ENCODE assay signal across 18 cellular contexts in the genomic region with DNA sequence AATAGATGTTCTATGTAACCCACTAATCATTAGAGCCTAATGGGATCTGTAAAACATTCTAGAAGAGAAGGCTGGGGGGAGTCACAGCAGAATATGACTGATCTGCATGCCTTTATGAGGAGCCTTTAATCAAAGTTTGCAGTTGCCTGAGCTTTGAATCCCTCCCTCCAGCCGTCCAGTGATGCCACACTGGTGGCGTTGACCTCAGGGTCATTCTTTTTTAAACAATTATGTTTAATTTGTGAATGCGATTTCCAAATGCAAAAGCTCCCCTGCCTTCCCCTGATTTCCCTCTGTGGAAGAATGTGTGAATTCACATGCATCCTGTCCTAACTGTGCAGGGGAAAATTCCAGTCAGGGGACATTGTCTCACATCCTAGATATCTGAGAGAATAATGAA.
DNase-seq lines count a peak whose midpoint lies in the region; ATAC-seq and TF ChIP-seq lines count a peak whose summit lies in the region.
"Had no signal": no experiment of that assay in that cellular context is flagged by ENCODE, and none has a peak within 500 bp of the region (broad histone marks: within the 10 kb centered on the region; RNA-seq: fewer than 3 reads in every experiment).

No MANE protein-coding gene starts in this region.

- CTCF ChIA-PET in CD4-positive, alpha-beta T cell (lab: Charles Lee), result no interaction called here

- no peak overlapping the region for H3K9ac ChIP-seq in neuronal stem cell (ENCODE audit: low read depth, low read length, poor library complexity)
- H3K9ac ChIP-seq: BLaER1 treated with 17β-estradiol and CSF1 and Interleukin-3, amounts not matched to agents 10 nM and 100 nM had no signal

- intact Hi-C loops in CD4-positive, alpha-beta T cell (cut with DNase I, micrococcal nuclease), result no loop called here

- H3K27ac ChIP-seq in CD4-positive, alpha-beta T cell (ENCODE audit: low read depth, low read length), result no peak overlapping the region
- H3K27ac ChIP-seq in KOPT-K1 (ENCODE audit: low read depth, low read length, poor library complexity, severe bottlenecking) (peak overlapping the region; percentile 18), ectodermal cell (ENCODE audit: insufficient read depth, low read depth, low read length, poor library complexity, severe bottlenecking) (peak overlapping the region; percentile 50), neuronal stem cell (replicated peaks; ENCODE audit: low read length) (peak overlapping the region; percentile 6)
- H3K27ac ChIP-seq: BLaER1 treated with 17β-estradiol and CSF1 and Interleukin-3, amounts not matched to agents 10 nM and 100 nM had no signal

- no peak for ATAC-seq in CD4-positive, alpha-beta T cell (ENCODE audit: poor library complexity)
- no peak for ATAC-seq in HG03135 (IDR thresholded peaks at IDR 0.05; ENCODE audit: unreplicated experiment)

- H2AFZ ChIP-seq in neuronal stem cell (ENCODE audit: low read length), result no peak overlapping the region

- no peak overlapping the region for H3K14ac ChIP-seq in neuronal stem cell (ENCODE audit: low read length)

- H3K4me3 ChIP-seq in ectodermal cell (ENCODE audit: insufficient read depth, low read depth, low read length), result no peak overlapping the region
- H3K4me3 ChIP-seq in neuronal stem cell (ENCODE audit: low read length in 2 of 2), result no peak overlapping the region
- H3K4me3 ChIP-seq: BLaER1 treated with 17β-estradiol and CSF1 and Interleukin-3, amounts not matched to agents 10 nM and 100 nM; HAP-1 had no signal

- no peak overlapping the region for H3K4ac ChIP-seq in neuronal stem cell (ENCODE audit: low read length)

- no peak overlapping the region for H4K8ac ChIP-seq in neuronal stem cell (ENCODE audit: low read depth, low read length)

- no peaks in the 10 kb centered on the region for H3K9me3 Mint-ChIP-seq in CD4-positive, alpha-beta T cell
- H3K9me3 Mint-ChIP-seq: CD14-positive monocyte; CD4-positive, alpha-beta memory T cell had no signal

- H2BK120ac ChIP-seq in neuronal stem cell (ENCODE audit: low read depth, low read length), result no peak overlapping the region

- H3K23ac ChIP-seq in neuronal stem cell (ENCODE audit: low read depth, low read length, poor library complexity), result no peak overlapping the region

- POLR2A ChIA-PET in CD4-positive, alpha-beta T cell (lab: Charles Lee), result no interaction called here

- H3K18ac ChIP-seq in neuronal stem cell (ENCODE audit: low read length), result no peak overlapping the region

- peaks cover 47% of the 10 kb centered on the region for H3K4me1 Mint-ChIP-seq in CD4-positive, alpha-beta T cell (ENCODE audit: low read depth)
- H3K4me1 Mint-ChIP-seq: CD14-positive monocyte had no signal

- H2AK5ac ChIP-seq in neuronal stem cell (ENCODE audit: low read depth, low read length), result no peak overlapping the region

- no peak for DNase-seq in CD4-positive, alpha-beta T cell
- DNase-seq in neuronal stem cell (ENCODE audit: low spot score) (no peak), Ammon's horn (ENCODE audit: low spot score) (no peak), DMS 273 treated with DMSO at 0.1 percent for 48 hours (lab: John Stamatoyannopoulos, UW) (no peak)
- DNase-seq: BE2C; Calu3; CD4-positive, alpha-beta memory T cell; COR-L47; DMS153; DND-41; GOT3; HFFc6 had no signal

- TF ChIP-seq CTCF in CD4-positive, alpha-beta T cell (IDR thresholded peaks at IDR 0.05), result no peak

- no peaks in the 10 kb centered on the region for H3K36me3 Mint-ChIP-seq in CD4-positive, alpha-beta T cell (ENCODE audit: low read depth)
- H3K36me3 Mint-ChIP-seq: CD14-positive monocyte; CD4-positive, alpha-beta memory T cell had no signal

- H3K27me3 ChIP-seq in CD4-positive, alpha-beta T cell (ENCODE audit: control insufficient read depth, insufficient read depth, low read length), result no peaks in the 10 kb centered on the region
- H3K27me3 ChIP-seq in ectodermal cell (ENCODE audit: control insufficient read depth, insufficient read depth, low read length, poor library complexity, severe bottlenecking) (no peaks in the 10 kb centered on the region), neuronal stem cell (ENCODE audit: control insufficient read depth in 3 of 3, insufficient read depth in 3 of 3, low read depth in 1 of 3, low read length in 3 of 3) (no peaks in the 10 kb centered on the region)
- H3K27me3 ChIP-seq: BE2C had no signal

- H3K27me3 Mint-ChIP-seq in CD4-positive, alpha-beta T cell, result no peaks in the 10 kb centered on the region

- no peak overlapping the region for H4K91ac ChIP-seq in neuronal stem cell (ENCODE audit: low read depth, low read length, poor library complexity)

- H3K79me1 ChIP-seq in neuronal stem cell (ENCODE audit: low read depth, low read length), result no peaks in the 10 kb centered on the region

- H2BK12ac ChIP-seq in neuronal stem cell (ENCODE audit: low read length), result no peak overlapping the region

- H3K4me3 Mint-ChIP-seq in CD4-positive, alpha-beta T cell, result no peak overlapping the region
- H3K4me3 Mint-ChIP-seq: CD14-positive monocyte; CD4-positive, alpha-beta memory T cell; HFFc6 had no signal

- peaks cover 8% of the 10 kb centered on the region for H3K4me1 ChIP-seq in ectodermal cell (ENCODE audit: control insufficient read depth, insufficient read depth, low read length)
- H3K4me1 ChIP-seq in neuronal stem cell (ENCODE audit: control insufficient read depth in 2 of 2, insufficient read depth in 1 of 2, low read depth in 1 of 2, low read length in 2 of 2), result peaks cover 14 to 30% of the 10 kb centered on the region in 2 donors
- H3K4me1 ChIP-seq: BE2C; BLaER1 treated with 17β-estradiol and CSF1 and Interleukin-3, amounts not matched to agents 10 nM and 100 nM had no signal

- no peak overlapping the region for H2BK5ac ChIP-seq in neuronal stem cell (ENCODE audit: low read length)

- no peak overlapping the region for H3K4me2 ChIP-seq in neuronal stem cell (ENCODE audit: insufficient read depth, low read length, poor library complexity, severe bottlenecking)
- H3K4me2 ChIP-seq: BLaER1 treated with 17β-estradiol and CSF1 and Interleukin-3, amounts not matched to agents 10 nM and 100 nM had no signal

- 38% methylated on average over 2 of the region's 3 CpGs; no CpG with 5 or more reads in 1 of the 2 experiments for WGBS in ectodermal cell, 2 experiments
- no CpG with 5 or more reads among the region's 3 CpGs for WGBS in neuronal stem cell (ENCODE audit: extremely low coverage in 2 of 2, insufficient read length in 2 of 2, insufficient replicate concordance in 1 of 2), 2 donors

- H3K36me3 ChIP-seq in KOPT-K1 (ENCODE audit: insufficient read depth, low read length) (no peaks in the 10 kb centered on the region), ectodermal cell (ENCODE audit: control insufficient read depth, insufficient read depth, low read length) (no peaks in the 10 kb centered on the region), neuronal stem cell (replicated peaks in 1 of 2; ENCODE audit: control insufficient read depth in 2 of 2, insufficient read depth in 2 of 2, low read length in 2 of 2) (no peaks in the 10 kb centered on the region)
- H3K36me3 ChIP-seq: BE2C; BLaER1 treated with 17β-estradiol and CSF1 and Interleukin-3, amounts not matched to agents 10 nM and 100 nM; HAP-1 had no signal

- H3K9me3 ChIP-seq in CD4-positive, alpha-beta T cell (ENCODE audit: control insufficient read depth, low read length), result no peaks in the 10 kb centered on the region
- H3K9me3 ChIP-seq in KOPT-K1 (ENCODE audit: insufficient read depth, low read length, poor library complexity, severe bottlenecking) (no peaks in the 10 kb centered on the region), ectodermal cell (ENCODE audit: control insufficient read depth, low read length) (no peaks in the 10 kb centered on the region), neuronal stem cell (replicated peaks in 1 of 2; ENCODE audit: control insufficient read depth in 2 of 2, insufficient read depth in 1 of 2, low read depth in 1 of 2, low read length in 2 of 2) (no peaks in the 10 kb centered on the region)
- H3K9me3 ChIP-seq: BE2C, HAP-1 had no signal

- H2BK15ac ChIP-seq in neuronal stem cell (ENCODE audit: low read length), result no peak overlapping the region

- H3K27ac Mint-ChIP-seq in CD4-positive, alpha-beta T cell, result peak overlapping the region; percentile 95
- H3K27ac Mint-ChIP-seq: CD14-positive monocyte, HFFc6 had no signal
